Comparison of ENCODE assay signal across 9 cellular contexts in the genomic region with DNA sequence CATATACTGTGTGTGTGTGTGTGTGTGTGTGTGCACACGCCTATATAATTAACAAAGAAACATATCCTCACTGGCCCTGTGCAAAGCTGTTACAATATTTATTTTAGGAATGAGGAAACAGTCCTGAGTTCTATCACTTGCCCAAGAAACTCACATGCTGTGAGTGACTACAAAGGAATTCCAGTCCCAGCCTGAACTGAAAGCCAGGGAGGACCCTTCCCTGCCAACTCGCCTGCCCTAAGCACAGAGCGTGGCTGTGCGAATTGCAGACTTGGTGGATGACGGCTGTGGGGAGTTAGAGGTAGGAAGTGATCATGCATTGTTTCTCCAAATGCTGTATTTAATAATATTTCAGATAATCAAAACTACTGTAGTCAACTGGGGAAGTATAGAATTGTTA. TPM values are rescaled to one million over a fixed set of nuclear protein-coding genes. Genes with fewer than 3 reads are reported as not detected.
DNase-seq lines count a peak whose midpoint lies in the region; ATAC-seq and TF ChIP-seq lines count a peak whose summit lies in the region.
"Had no signal": no experiment of that assay in that cellular context is flagged by ENCODE, and none has a peak within 500 bp of the region (broad histone marks: within the 10 kb centered on the region; RNA-seq: fewer than 3 reads in every experiment).

No MANE protein-coding gene starts in this region.

- H3K56ac ChIP-seq in H9 (ENCODE audit: insufficient read length, low read depth, low read length) = no peak overlapping the region

- DNase-seq in activated CD4-positive, alpha-beta T cell treated with anti-CD3 and anti-CD28 coated beads for 36 hours = peak; percentile 43
- DNase-seq in activated CD4-positive, alpha-beta T cell treated with anti-CD3 and anti-CD28 coated beads for 4 hours = no peak
- peak; percentile 32 for DNase-seq in activated CD4-positive, alpha-beta memory T cell treated with anti-CD3 and anti-CD28 coated beads for 36 hours
- DNase-seq in foreskin melanocyte (peak; percentile 6), smooth muscle cell of the brain vasculature (ENCODE audit: low read depth, low spot score) (peak; percentile 37), NCI-H1436 (lab: John Stamatoyannopoulos, UW) (no peak), cerebellar nuclear complex (lab: John Stamatoyannopoulos, UW) (no peak), H9 (no peak)

- no peak overlapping the region for H3K23ac ChIP-seq in H9 (ENCODE audit: insufficient read length, low read depth, low read length)

- no peak overlapping the region for H2BK12ac ChIP-seq in H9 (ENCODE audit: insufficient read length, low read depth, low read length)

- H3T11ph ChIP-seq in H9 (ENCODE audit: low read length) = no peak overlapping the region

- peaks cover 89% of the 10 kb centered on the region for H3K4me1 Mint-ChIP-seq in activated CD4-positive, alpha-beta T cell treated with anti-CD3 and anti-CD28 coated beads for 36 hours
- peaks cover 84% of the 10 kb centered on the region for H3K4me1 Mint-ChIP-seq in activated CD4-positive, alpha-beta memory T cell treated with anti-CD3 and anti-CD28 coated beads for 36 hours (ENCODE audit: low read depth)
- peaks cover 0 to 11% of the 10 kb centered on the region in 2 experiments; a peak in 3 of 4 replicates for H3K4me1 Mint-ChIP-seq in H9

- intact Hi-C loops in activated CD4-positive, alpha-beta T cell treated with anti-CD3 and anti-CD28 coated beads for 36 hours (cut with DNase I, micrococcal nuclease) = loop anchor here in 1 of 2 experiments (5.0 kb wide), 1 partner anchor 36 kb away; no protein-coding TSS in a partner anchor
- intact Hi-C loops in activated CD4-positive, alpha-beta memory T cell treated with anti-CD3 and anti-CD28 coated beads for 36 hours (cut with micrococcal nuclease) = no loop called here

- H2AK5ac ChIP-seq in H9 (ENCODE audit: insufficient read length, low read length) = no peak overlapping the region

- H3K27ac Mint-ChIP-seq in activated CD4-positive, alpha-beta T cell treated with anti-CD3 and anti-CD28 coated beads for 36 hours = peak overlapping the region; percentile 85
- peak overlapping the region; percentile 88 for H3K27ac Mint-ChIP-seq in activated CD4-positive, alpha-beta memory T cell treated with anti-CD3 and anti-CD28 coated beads for 36 hours
- H3K27ac Mint-ChIP-seq in H9 = no peak overlapping the region

- no peaks in the 10 kb centered on the region for H3K27me3 ChIP-seq in H9 (ENCODE audit: insufficient read depth, low read length)

- H3K79me2 ChIP-seq in H9 (ENCODE audit: insufficient read depth, low read length) = no peaks in the 10 kb centered on the region

- no peak overlapping the region for H2BK15ac ChIP-seq in H9 (ENCODE audit: low read depth, low read length)

- no peaks in the 10 kb centered on the region for H4K20me1 ChIP-seq in H9 (ENCODE audit: control insufficient read depth, insufficient read depth, insufficient read length)

- H3K36me3 Mint-ChIP-seq in activated CD4-positive, alpha-beta T cell treated with anti-CD3 and anti-CD28 coated beads for 36 hours (ENCODE audit: low read depth) = peaks cover 75% of the 10 kb centered on the region
- peaks cover 76% of the 10 kb centered on the region for H3K36me3 Mint-ChIP-seq in activated CD4-positive, alpha-beta memory T cell treated with anti-CD3 and anti-CD28 coated beads for 36 hours
- H3K36me3 Mint-ChIP-seq in H9 (ENCODE audit: insufficient read depth in 1 of 3, low read depth in 3 of 3) = no peaks in the 10 kb centered on the region; a peak in 1 of 7 replicates

- H3K9me3 Mint-ChIP-seq in activated CD4-positive, alpha-beta T cell treated with anti-CD3 and anti-CD28 coated beads for 36 hours (ENCODE audit: low read depth) = no peaks in the 10 kb centered on the region
- no peaks in the 10 kb centered on the region for H3K9me3 Mint-ChIP-seq in activated CD4-positive, alpha-beta memory T cell treated with anti-CD3 and anti-CD28 coated beads for 36 hours
- peaks cover 2 to 11% of the 10 kb centered on the region in 2 experiments; a peak in 4 of 5 replicates for H3K9me3 Mint-ChIP-seq in H9

- H3K27me3 Mint-ChIP-seq in activated CD4-positive, alpha-beta T cell treated with anti-CD3 and anti-CD28 coated beads for 36 hours = no peaks in the 10 kb centered on the region
- H3K27me3 Mint-ChIP-seq in activated CD4-positive, alpha-beta memory T cell treated with anti-CD3 and anti-CD28 coated beads for 36 hours = no peaks in the 10 kb centered on the region
- H3K27me3 Mint-ChIP-seq in H9 (ENCODE audit: low read depth) = peaks cover 2% of the 10 kb centered on the region; the same call in 1 of the 2 replicates

- POLR2A ChIA-PET in activated CD4-positive, alpha-beta T cell treated with anti-CD3 and anti-CD28 coated beads for 36 hours (lab: Charles Lee) = interaction anchor here (1.5 to 1.7 kb wide), 2 partner anchors 11 to 16 kb away, joined by 7 to 11 read pairs; no protein-coding TSS in a partner anchor
- POLR2A ChIA-PET in activated CD4-positive, alpha-beta memory T cell treated with anti-CD3 and anti-CD28 coated beads for 36 hours (lab: Charles Lee) = interaction anchor here (0.7 to 12.3 kb wide), 6 partner anchors 8 to 33 kb away, joined by 3 to 157 read pairs (median 4); no protein-coding TSS in a partner anchor

- H2BK20ac ChIP-seq in H9 (ENCODE audit: low read depth, low read length, poor library complexity, severe bottlenecking) = no peak overlapping the region

- no peak overlapping the region for H3K4ac ChIP-seq in H9 (ENCODE audit: low read depth, low read length)

- no peak overlapping the region for H4K5ac ChIP-seq in H9 (ENCODE audit: insufficient read length, low read depth, low read length)

- no peak for ATAC-seq in activated CD4-positive, alpha-beta T cell treated with anti-CD3 and anti-CD28 coated beads for 36 hours

- H2AFZ ChIP-seq in H9 (ENCODE audit: low read length) = no peak overlapping the region

- no peak overlapping the region for H3K9ac ChIP-seq in H9 (ENCODE audit: extremely low read depth, insufficient read length, low read length)

- no CpG with 5 or more reads among the region's 5 CpGs for WGBS in H9 (ENCODE audit: extremely low coverage, insufficient read length, low lambda C conversion rate)

- no peak overlapping the region for H2BK120ac ChIP-seq in H9 (ENCODE audit: low read depth, low read length, poor library complexity, severe bottlenecking)

- no peak overlapping the region for H3K4me2 ChIP-seq in H9 (ENCODE audit: insufficient read depth, insufficient read length, low read length)

- CTCF ChIA-PET in activated CD4-positive, alpha-beta T cell treated with anti-CD3 and anti-CD28 coated beads for 36 hours (lab: Charles Lee) = interaction anchor here (1.0 to 7.3 kb wide), 3 partner anchors 11 to 39 kb away, joined by 3 to 64 read pairs (median 3); no protein-coding TSS in a partner anchor
- CTCF ChIA-PET in activated CD4-positive, alpha-beta memory T cell treated with anti-CD3 and anti-CD28 coated beads for 36 hours (lab: Charles Lee) = interaction anchor here (1.2 kb wide), 1 partner anchor 10 kb away, joined by 5 read pairs; no protein-coding TSS in a partner anchor

- no peaks in the 10 kb centered on the region for H3K23me2 ChIP-seq in H9 (ENCODE audit: insufficient read length, low read depth, low read length, poor library complexity, severe bottlenecking)

- no peak overlapping the region for H3K18ac ChIP-seq in H9 (ENCODE audit: insufficient read length, low read depth, low read length)

- no peak overlapping the region for H2BK5ac ChIP-seq in H9 (ENCODE audit: insufficient read length, low read length)

- no peaks in the 10 kb centered on the region for H3K9me3 ChIP-seq in H9 (ENCODE audit: control insufficient read depth, low read depth, low read length)

- TF ChIP-seq CTCF in H9 (conservative IDR thresholded peaks at IDR 0.05) = no peak

- H3K4me3 Mint-ChIP-seq in activated CD4-positive, alpha-beta T cell treated with anti-CD3 and anti-CD28 coated beads for 36 hours = peak overlapping the region; percentile 60
- H3K4me3 Mint-ChIP-seq in activated CD4-positive, alpha-beta memory T cell treated with anti-CD3 and anti-CD28 coated beads for 36 hours = peak overlapping the region; percentile 68
- H3K4me3 Mint-ChIP-seq in H9 = no peak overlapping the region

- H4K91ac ChIP-seq in H9 (ENCODE audit: insufficient read length, low read depth, low read length) = no peak overlapping the region

- no peak overlapping the region for H3K14ac ChIP-seq in H9 (ENCODE audit: insufficient read depth, low read length)

- H3K27ac ChIP-seq in H9 (ENCODE audit: insufficient read length, low read depth, low read length) = no peak overlapping the region

- no peaks in the 10 kb centered on the region for H3K79me1 ChIP-seq in H9 (ENCODE audit: insufficient read depth, low read depth, low read length, poor library complexity, severe bottlenecking)

- H4K8ac ChIP-seq in H9 (replicated peaks; ENCODE audit: insufficient read length, low read depth, low read length) = no peak overlapping the region

- H3K4me1 ChIP-seq in H9 (ENCODE audit: insufficient read depth, low read length) = no peaks in the 10 kb centered on the region

RNA-seq across cellular contexts. Expression of gene CD5, which starts 26.4 kb away (rescaled TPM):
- 100 to 1,000 TPM; 298 to 399 TPM for total RNA-seq in activated CD4-positive, alpha-beta T cell treated with anti-CD3 and anti-CD28 coated beads for 36 hours
- 100 to 1,000 TPM; 302 to 306 TPM for total RNA-seq in activated CD4-positive, alpha-beta memory T cell treated with anti-CD3 and anti-CD28 coated beads for 36 hours
- total RNA-seq in H9 (2021) = not detected in 2 replicates
- total RNA-seq: A673 had no signal

Comparison
In these comparisons a context has a peak if more than half of its experiments do, and no peak if none do; other contexts are left out.
1. DNase-seq: peak in activated CD4-positive, alpha-beta T cell treated with anti-CD3 and anti-CD28 coated beads for 36 hours (single experiment), activated CD4-positive, alpha-beta memory T cell treated with anti-CD3 and anti-CD28 coated beads for 36 hours (single experiment), foreskin melanocyte (single experiment) and smooth muscle cell of the brain vasculature (single experiment); none in activated CD4-positive, alpha-beta T cell treated with anti-CD3 and anti-CD28 coated beads for 4 hours (0 of 2), NCI-H1436 (single experiment), cerebellar nuclear complex (0 of 2) and H9 (single experiment).
2. H3K27ac Mint-ChIP-seq: peak in activated CD4-positive, alpha-beta T cell treated with anti-CD3 and anti-CD28 coated beads for 36 hours (single experiment) and activated CD4-positive, alpha-beta memory T cell treated with anti-CD3 and anti-CD28 coated beads for 36 hours (single experiment); none in H9 (0 of 3).
3. H3K4me3 Mint-ChIP-seq: peak in activated CD4-positive, alpha-beta T cell treated with anti-CD3 and anti-CD28 coated beads for 36 hours (single experiment) and activated CD4-positive, alpha-beta memory T cell treated with anti-CD3 and anti-CD28 coated beads for 36 hours (single experiment); none in H9 (0 of 2).
4. RNA of gene CD5, which starts 26.4 kb away (total RNA-seq): 298 to 399 TPM in activated CD4-positive, alpha-beta T cell treated with anti-CD3 and anti-CD28 coated beads for 36 hours and 302 to 306 TPM in activated CD4-positive, alpha-beta memory T cell treated with anti-CD3 and anti-CD28 coated beads for 36 hours; not detected in H9; every median in the first group is over 100 times any median in the second.